8 cellular contexts compared by ENCODE assay signal in genomic region chr1:2229032-2229920, GRCh38. TPM values are rescaled to one million over a fixed set of nuclear protein-coding genes. Genes with fewer than 3 reads are reported as not detected.
DNase-seq lines count a peak whose midpoint lies in the region; ATAC-seq and TF ChIP-seq lines count a peak whose summit lies in the region.

No MANE protein-coding gene starts in this region.

- H3K4me3 ChIP-seq in left lung: peak overlapping the region; percentile 69 to 93

- peaks cover 0 to 9% of the 10 kb centered on the region in 2 donors for H3K27me3 ChIP-seq in left lung

- peak; percentile 33 for DNase-seq in GM03348 (ENCODE audit: low spot score)
- DNase-seq in NCI-H1092 (lab: John Stamatoyannopoulos, UW): peak; percentile 27
- peak in 1 of 2 donors; percentile 92 for DNase-seq in left lung
- DNase-seq in stimulated activated CD8-positive, alpha-beta memory T cell treated with anti-CD3 and anti-CD28 coated beads, Interleukin-12 subunit alpha, Interleukin-12 subunit beta, amount 100 ng/mL, for 1 hour (ENCODE audit: low read depth): peak; percentile 27

- H3K9me3 ChIP-seq in left lung: no peaks in the 10 kb centered on the region

- peaks cover 30 to 59% of the 10 kb centered on the region in 2 donors for H3K4me1 ChIP-seq in left lung

- H3K27ac ChIP-seq in VCaP (peak overlapping the region; percentile 93), cingulate gyrus (ENCODE audit: low read depth, low read length) (peak overlapping the region; percentile 88), left lung (peak overlapping the region; percentile 89 to 93)

- no peaks in the 10 kb centered on the region for H3K36me3 ChIP-seq in left lung

- intact Hi-C loops in left lung (cut with DNase I): no loop called here

- ATAC-seq in left lung: peak; percentile 1
- no peak for ATAC-seq in HG03280 (IDR thresholded peaks at IDR 0.05; ENCODE audit: unreplicated experiment)
- ATAC-seq in HG02642 (IDR thresholded peaks at IDR 0.05; ENCODE audit: poor library complexity, unreplicated experiment): no peak

- TF ChIP-seq CTCF in VCaP (conservative IDR thresholded peaks at IDR 0.05) (0 out of 2 replicates have a peak, but pooled peaks have one; percentile 14), left lung (IDR thresholded peaks at IDR 0.05) (no peak)

RNA-seq across cellular contexts. Expression of gene SKI, which starts 1.2 kb away (rescaled TPM):
- 10 to 100 TPM; 75.8 to 89.0 TPM for total RNA-seq in left lung

RNA-seq across cellular contexts. Expression of gene FAAP20, which starts 34.7 kb away (rescaled TPM):
- total RNA-seq in left lung: 10 to 100 TPM; 51.6 to 69.7 TPM
